In genomic region chr10:23106508-23106907, GRCh38 we compare ENCODE assay signal across 1 cellular context.
TF ChIP-seq lines count a peak whose summit lies in the region.

No MANE protein-coding gene starts in this region.

TF ChIP-seq in GM23338, 12 proteins besides CTCF, POLR2A, EP300 and RAD21 (continued from another document):
- TF ChIP-seq REST (IDR thresholded peaks at IDR 0.05; ENCODE audit: unreplicated experiment) (no peak), ZNF114 (CRISPR knock-in tag; IDR thresholded peaks at IDR 0.05) (no peak), CREB1 (CRISPR knock-in tag; IDR thresholded peaks at IDR 0.05; ENCODE audit: low read depth) (no peak)
